In the genomic region with DNA sequence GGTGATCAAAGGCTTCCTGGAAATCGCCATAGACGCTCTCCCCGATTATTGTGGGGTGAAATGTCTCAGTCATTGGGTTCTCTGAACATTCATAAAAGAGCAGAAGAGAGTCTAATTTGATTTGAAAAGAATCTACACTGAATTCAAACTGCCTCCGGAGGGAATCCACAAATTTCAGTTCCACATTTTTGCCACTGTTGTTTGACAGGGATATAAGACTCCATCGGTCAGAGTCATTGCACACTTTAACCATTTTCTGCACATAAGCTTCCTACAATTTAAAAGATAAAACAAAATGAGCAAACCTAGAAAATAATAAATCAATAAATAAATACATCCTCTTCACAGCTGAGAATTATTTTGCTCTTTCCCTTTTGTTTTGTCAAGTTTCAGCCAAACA, we compare ENCODE assay signal across 9 cellular contexts. TPM values are rescaled to one million over a fixed set of nuclear protein-coding genes. Genes with fewer than 3 reads are reported as not detected.
DNase-seq lines count a peak whose midpoint lies in the region; ATAC-seq, FAIRE-seq and TF ChIP-seq lines count a peak whose summit lies in the region.
"Had no signal": no experiment of that assay in that cellular context is flagged by ENCODE, and none has a peak within 500 bp of the region (broad histone marks: within the 10 kb centered on the region; RNA-seq: fewer than 3 reads in every experiment).

No MANE protein-coding gene starts in this region.

- no peak for DNase-seq in HepG2 (ENCODE audit: low spot score)
- DNase-seq in stimulated activated effector memory CD8-positive, alpha-beta T cell treated with anti-CD3 and anti-CD28 coated beads, Interleukin-12 subunit alpha, Interleukin-12 subunit beta, amount 100 ng/mL, for 72 hours (ENCODE audit: low spot score in 2 of 2), result no peak
- no peak for DNase-seq in stimulated activated CD4-positive, alpha-beta T cell treated with anti-CD3 and anti-CD28 coated beads, Interleukin-4, amount 100 ng/mL, for 4 hours
- DNase-seq in NCI-H526 treated with DMSO at 0.1 percent for 48 hours (lab: John Stamatoyannopoulos, UW), result no peak
- DNase-seq in erythroblast (lab: John Stamatoyannopoulos, UW), result no peak
- DNase-seq: body of pancreas had no signal

- H3K36me3 ChIP-seq in HEK293 (ENCODE audit: control insufficient read depth in 2 of 2, insufficient read depth in 1 of 2, low read length in 2 of 2) (peaks cover 0 to 30% of the 10 kb centered on the region in 2 experiments; a peak in 1 of 3 replicates), HepG2 (replicated peaks in 1 of 2; ENCODE audit: control insufficient read depth in 1 of 2, insufficient read depth in 2 of 2, low read length in 2 of 2) (peaks cover 2 to 14% of the 10 kb centered on the region in 2 experiments; a peak in 4 of 5 replicates)

- peaks cover 17% of the 10 kb centered on the region for H4K20me1 ChIP-seq in HepG2 (ENCODE audit: insufficient read depth, low read length)

- TF ChIP-seq POLR2A in HepG2 (IDR thresholded peaks at IDR 0.05; ENCODE audit: insufficient read depth in 1 of 2, low read depth in 2 of 2, low read length in 2 of 2), result no peak
- TF ChIP-seq POLR2A in erythroblast (IDR thresholded peaks at IDR 0.05; ENCODE audit: low read length), result no peak

- CTCF ChIA-PET in HEK293 (lab: Yijun Ruan, JAX) (interaction anchor here (0.5 kb wide), 1 partner anchor 1316 kb away, joined by 3 read pairs; no protein-coding TSS in a partner anchor), HepG2 (lab: Yijun Ruan, JAX; ENCODE audit: low intra/inter-chr PET ratio, low total read pairs) (no interaction called here)

- H3K9me3 Mint-ChIP-seq in activated T-helper 17 cell treated with anti-CD3 and anti-CD28 coated beads, Interleukin-2, amount 50 U/mL, for 72 hours, result no peaks in the 10 kb centered on the region
- H3K9me3 Mint-ChIP-seq in stimulated activated effector memory CD8-positive, alpha-beta T cell treated with anti-CD3 and anti-CD28 coated beads, Interleukin-12 subunit alpha, Interleukin-12 subunit beta, amount 100 ng/mL, for 72 hours, result no peaks in the 10 kb centered on the region

- no peak for TF ChIP-seq EP300 in HepG2 (IDR thresholded peaks at IDR 0.05; ENCODE audit: low read depth in 2 of 2, low read length in 2 of 2)
- no peak for TF ChIP-seq EP300 in HepG2 (CRISPR knock-in tag; IDR thresholded peaks at IDR 0.05; ENCODE audit: borderline replicate concordance)

- no peak for ATAC-seq in activated T-helper 17 cell treated with anti-CD3 and anti-CD28 coated beads, Interleukin-2, amount 50 U/mL, for 72 hours (replicated peaks)
- ATAC-seq in HepG2 (no peak), GM21367 (IDR thresholded peaks at IDR 0.05; ENCODE audit: unreplicated experiment) (no peak)
- ATAC-seq in stimulated activated effector memory CD8-positive, alpha-beta T cell treated with anti-CD3 and anti-CD28 coated beads, Interleukin-12 subunit alpha, Interleukin-12 subunit beta, amount 100 ng/mL, for 72 hours, result no peak
- ATAC-seq: body of pancreas had no signal

- intact Hi-C loops in HepG2 (cut with micrococcal nuclease; ENCODE audit: unreplicated experiment), result loop anchor here (5.0 to 10.0 kb wide), 5 partner anchors 57 to 427 kb away; no protein-coding TSS in a partner anchor

- BruUV-seq in HepG2 (replicated peaks; lab: Mats Ljungman, UMichigan), result TSS peak; percentile 38

- H3K27me3 Mint-ChIP-seq in activated T-helper 17 cell treated with anti-CD3 and anti-CD28 coated beads, Interleukin-2, amount 50 U/mL, for 72 hours, result peaks cover 16% of the 10 kb centered on the region

- H3K9me3 ChIP-seq in HEK293 (ENCODE audit: control insufficient read depth, insufficient read depth, low read depth, low read length) (no peaks in the 10 kb centered on the region), HepG2 (ENCODE audit: low read length) (no peaks in the 10 kb centered on the region)
- H3K9me3 ChIP-seq: body of pancreas had no signal

- H3K79me2 ChIP-seq in HepG2 (ENCODE audit: insufficient read depth, low read length), result peaks cover 44% of the 10 kb centered on the region

- no peak overlapping the region for H2AFZ ChIP-seq in HepG2 (ENCODE audit: low read length)

- H3K36me3 Mint-ChIP-seq in activated T-helper 17 cell treated with anti-CD3 and anti-CD28 coated beads, Interleukin-2, amount 50 U/mL, for 72 hours (ENCODE audit: low read depth), result peaks cover 8% of the 10 kb centered on the region
- H3K36me3 Mint-ChIP-seq in stimulated activated effector memory CD8-positive, alpha-beta T cell treated with anti-CD3 and anti-CD28 coated beads, Interleukin-12 subunit alpha, Interleukin-12 subunit beta, amount 100 ng/mL, for 72 hours, result peaks cover 7% of the 10 kb centered on the region

- no peak overlapping the region for H3K27ac Mint-ChIP-seq in activated T-helper 17 cell treated with anti-CD3 and anti-CD28 coated beads, Interleukin-2, amount 50 U/mL, for 72 hours
- H3K27ac Mint-ChIP-seq in stimulated activated effector memory CD8-positive, alpha-beta T cell treated with anti-CD3 and anti-CD28 coated beads, Interleukin-12 subunit alpha, Interleukin-12 subunit beta, amount 100 ng/mL, for 72 hours, result no peak overlapping the region

- in situ Hi-C loops in HepG2 (cut with HindIII; ENCODE audit: extremely low pct_ligation_motif_present, low pct_unique_long_range_greater_than_20kb), result loop anchor here (5.0 kb wide), 1 partner anchor 247 kb away; no protein-coding TSS in a partner anchor

- H3K9ac ChIP-seq in HepG2 (ENCODE audit: insufficient read depth, low read depth, low read length), result peak overlapping the region; percentile 76

- POLR2A ChIA-PET in HEK293 (lab: Yijun Ruan, JAX), result no interaction called here
- POLR2A ChIA-PET in HepG2 (lab: Yijun Ruan, JAX), result no interaction called here

- H3K4me1 ChIP-seq in HEK293 (ENCODE audit: control insufficient read depth, insufficient read depth, low read length) (peaks cover 2% of the 10 kb centered on the region; the same call in 1 of the 2 replicates), HepG2 (ENCODE audit: insufficient read depth, low read length) (peaks cover 41% of the 10 kb centered on the region)

- no peak for TF ChIP-seq RAD21 in HepG2 (CRISPR knock-in tag; IDR thresholded peaks at IDR 0.05)

- no peaks in the 10 kb centered on the region for H3K27me3 ChIP-seq in HepG2 (ENCODE audit: control insufficient read depth in 1 of 2, insufficient read depth in 2 of 2, low read length in 2 of 2)
- H3K27me3 ChIP-seq: body of pancreas had no signal

- H3K4me1 Mint-ChIP-seq in activated T-helper 17 cell treated with anti-CD3 and anti-CD28 coated beads, Interleukin-2, amount 50 U/mL, for 72 hours, result peaks cover 5% of the 10 kb centered on the region
- H3K4me1 Mint-ChIP-seq in stimulated activated effector memory CD8-positive, alpha-beta T cell treated with anti-CD3 and anti-CD28 coated beads, Interleukin-12 subunit alpha, Interleukin-12 subunit beta, amount 100 ng/mL, for 72 hours, result peaks cover 24% of the 10 kb centered on the region

- no peak for FAIRE-seq in HepG2 (lab: Jason Lieb, UNC)

- TF ChIP-seq CTCF in HEK293 (tag by site-specific recombination; IDR thresholded peaks at IDR 0.05) (no peak), HepG2 (CRISPR knock-in tag; IDR thresholded peaks at IDR 0.05) (no peak)

- peak overlapping the region; percentile 93 for H3K4me2 ChIP-seq in HepG2 (ENCODE audit: low read depth, low read length)

- peak overlapping the region; percentile 83 for H3K4me3 Mint-ChIP-seq in activated T-helper 17 cell treated with anti-CD3 and anti-CD28 coated beads, Interleukin-2, amount 50 U/mL, for 72 hours
- H3K4me3 Mint-ChIP-seq in stimulated activated effector memory CD8-positive, alpha-beta T cell treated with anti-CD3 and anti-CD28 coated beads, Interleukin-12 subunit alpha, Interleukin-12 subunit beta, amount 100 ng/mL, for 72 hours, result peak overlapping the region; percentile 86

- H3K27ac ChIP-seq in HEK293 (ENCODE audit: extremely low read depth, low read depth, low read length) (no peak overlapping the region), HepG2 (ENCODE audit: extremely low read length, insufficient read depth, low read length) (no peak overlapping the region)

- WGBS in HepG2 (ENCODE audit: low lambda C conversion rate), result 36% methylated on average over 5 of the region's 5 CpGs

- peak overlapping the region; percentile 95 for H3K4me3 ChIP-seq in HEK293 (ENCODE audit: low read depth, low read length)
- H3K4me3 ChIP-seq in HepG2 (replicated peaks in 1 of 3; ENCODE audit: insufficient read depth in 1 of 3, low read depth in 2 of 3, low read length in 3 of 3), result peak overlapping the region; percentile 79 to 91 (median 90); a peak in 5 of 6 replicates

TF ChIP-seq in HepG2, 621 proteins besides CTCF, POLR2A, EP300 and RAD21 (continues in another document):
- peak; percentile 6; the same call in 1 of the 2 replicates for TF ChIP-seq KMT2A (CRISPR knock-in tag; IDR thresholded peaks at IDR 0.05)

RNA-seq across cellular contexts. Expression of gene TENT5A, which starts 2.3 kb away (rescaled TPM):
- total RNA-seq in activated T-helper 17 cell treated with anti-CD3 and anti-CD28 coated beads, Interleukin-2, amount 50 U/mL, for 72 hours, result under 1 TPM; 0.41 to 0.79 TPM
- 13.8 and 15.4 TPM in 2 replicates for total RNA-seq in HepG2 (2016; rRNA removed; fragmentation: Illumina TruSeq; extraction: Trizol)
- 1.3 TPM in 2 replicates for total RNA-seq in HepG2 (2016; cell fraction: cytosol; rRNA removed; fragmentation: Illumina TruSeq; extraction: Trizol; ENCODE audit: low read depth)
- total RNA-seq in HepG2 (2016; cell fraction: insoluble cytoplasmic fraction; rRNA removed; fragmentation: Illumina TruSeq; extraction: Trizol), result 13.2 and 14.6 TPM in 2 replicates
- total RNA-seq in HepG2 (2016; cell fraction: membrane; rRNA removed; fragmentation: Illumina TruSeq; extraction: Trizol), result 5.1 and 5.9 TPM in 2 replicates
- 22.7 and 22.9 TPM in 2 replicates for total RNA-seq in HepG2 (2016; cell fraction: nucleus; rRNA removed; fragmentation: Illumina TruSeq; extraction: Trizol)
- 4.9 and 8.0 TPM in 2 replicates for polyA plus RNA-seq in HepG2 (2011; rRNA removed)
- 2.8 and 3.0 TPM in 2 replicates for polyA plus RNA-seq in HepG2 (2011; cell fraction: cytosol; rRNA removed)
- 14.0 and 14.5 TPM in 2 replicates for polyA plus RNA-seq in HepG2 (2011; cell fraction: nucleus; rRNA removed)
- polyA plus RNA-seq in HepG2 (2012), result 4.4 and 5.7 TPM in 2 replicates
- polyA plus RNA-seq in HepG2 (2016; cell fraction: cytosol; fragmentation: Illumina TruSeq; extraction: Trizol; ENCODE audit: low read depth), result 0.22 and 0.33 TPM in 2 replicates
- 7.7 and 8.0 TPM in 2 replicates for polyA plus RNA-seq in HepG2 (2016; cell fraction: insoluble cytoplasmic fraction; fragmentation: Illumina TruSeq; extraction: Trizol; ENCODE audit: low read depth)
- polyA plus RNA-seq in HepG2 (2016; cell fraction: membrane; fragmentation: Illumina TruSeq; extraction: Trizol; ENCODE audit: low read depth), result 1.5 and 1.6 TPM in 2 replicates
- polyA plus RNA-seq in HepG2 (2016; cell fraction: nucleus; fragmentation: Illumina TruSeq; extraction: Trizol; ENCODE audit: insufficient read depth, low read depth), result 32.2 and 34.0 TPM in 2 replicates
- polyA minus RNA-seq in HepG2 (2011; rRNA and poly(A)+ RNA removed; ENCODE audit: low replicate concordance), result 6.6 and 25.8 TPM in 2 replicates
- polyA minus RNA-seq in HepG2 (2011; cell fraction: cytosol; rRNA and poly(A)+ RNA removed), result 6.4 and 7.7 TPM in 2 replicates
- 15.9 and 16.6 TPM in 2 replicates for polyA minus RNA-seq in HepG2 (2011; cell fraction: nucleus; rRNA and poly(A)+ RNA removed)
